Comparison of ENCODE assay signal across 35 cellular contexts in the genomic region with DNA sequence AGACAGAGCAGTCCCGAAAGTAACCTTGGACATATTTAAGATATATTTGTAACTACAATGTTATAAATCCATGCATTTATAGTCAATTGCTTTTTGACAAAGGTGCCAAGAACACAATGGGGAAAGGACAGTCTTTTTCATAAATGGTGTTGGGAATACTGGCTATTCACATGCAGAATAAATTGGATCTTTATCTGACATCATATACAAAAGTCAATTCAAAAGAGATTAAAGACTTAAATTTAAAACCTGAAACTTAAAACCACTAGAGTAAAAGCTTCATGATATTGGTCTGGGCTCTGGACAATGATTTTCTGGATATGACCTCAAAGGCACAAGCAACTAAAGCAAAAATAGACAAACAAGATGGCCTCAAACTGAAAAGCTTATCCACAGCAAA.
"Had no signal": no experiment of that assay in that cellular context is flagged by ENCODE, and none has a peak within 500 bp of the region (broad histone marks: within the 10 kb centered on the region; RNA-seq: fewer than 3 reads in every experiment).

No MANE protein-coding gene starts in this region.

- DNase-seq: Karpas-422, Kasumi-1, MG63, MM.1S, MV-4-11, NCI-H1048, NCI-H1092, NCI-H1092 treated with DMSO at 0.1 percent for 48 hours, NCI-H1105, NCI-H1105 treated with DMSO at 0.1 percent for 48 hours, NCI-H1417 treated with DMSO at 0.1 percent for 48 hours, NCI-H1436, NCI-H1436 treated with DMSO at 0.1 percent for 48 hours, NCI-H146, NCI-H1694, NCI-H1694 treated with DMSO at 0.1 percent for 48 hours, NCI-H187, NCI-H187 treated with DMSO at 0.1 percent for 48 hours, NCI-H2029, NCI-H2029 treated with DMSO at 0.1 percent for 48 hours, NCI-H2081, NCI-H2081 treated with DMSO at 0.1 percent for 48 hours, NCI-H2107, NCI-H2171, NCI-H2171 treated with DMSO at 0.1 percent for 48 hours, NCI-H2227 treated with DMSO at 0.1 percent for 48 hours, NCI-H226, NCI-H345, NCI-H446, NCI-H446 treated with DMSO at 0.1 percent for 48 hours, NCI-H510A, NCI-H510A treated with DMSO at 0.1 percent for 48 hours, NCI-H524, NCI-H524 treated with DMSO at 0.1 percent for 48 hours had no signal

- H3K27ac ChIP-seq: KMS-11 had no signal

- H3K4me3 ChIP-seq: MG63 had no signal

- H3K4me2 ChIP-seq: KMS-11 had no signal

- H3K9ac ChIP-seq: KMS-11 had no signal

- H3K9me3 ChIP-seq: MG63 had no signal

- H3K27me3 ChIP-seq: MG63 had no signal

- H3K36me3 ChIP-seq: MG63 had no signal
